8 cellular contexts compared by ENCODE assay signal in genomic region chr4:108118505-108118904, GRCh38. TPM values are rescaled to one million over a fixed set of nuclear protein-coding genes. Genes with fewer than 3 reads are reported as not detected.
A peak's percentile ranks its signal among the peaks of the same experiment; 100 is the strongest.
DNase-seq lines count a peak whose midpoint lies in the region; ATAC-seq and TF ChIP-seq lines count a peak whose summit lies in the region.

No MANE protein-coding gene starts in this region.

- peak overlapping the region; percentile 92 to 93 for H3K27ac Mint-ChIP-seq in T-cell
- no peak overlapping the region for H3K27ac Mint-ChIP-seq in stimulated activated effector memory CD8-positive, alpha-beta T cell treated with anti-CD3 and anti-CD28 coated beads, Interleukin-12 subunit alpha, Interleukin-12 subunit beta, amount 100 ng/mL, for 72 hours

- H3K36me3 Mint-ChIP-seq in T-cell: peaks cover 30% of the 10 kb centered on the region
- H3K36me3 Mint-ChIP-seq in stimulated activated effector memory CD8-positive, alpha-beta T cell treated with anti-CD3 and anti-CD28 coated beads, Interleukin-12 subunit alpha, Interleukin-12 subunit beta, amount 100 ng/mL, for 72 hours: no peaks in the 10 kb centered on the region

- ATAC-seq in GM21381 (IDR thresholded peaks at IDR 0.05; ENCODE audit: unreplicated experiment): peak; percentile 85
- ATAC-seq in HG03520 (IDR thresholded peaks at IDR 0.05; ENCODE audit: unreplicated experiment): peak; percentile 92
- peak; percentile 14 to 54 (median 30) for ATAC-seq in T-cell (replicated peaks in 1 of 4)
- peak; percentile 43 for ATAC-seq in stimulated activated effector memory CD8-positive, alpha-beta T cell treated with anti-CD3 and anti-CD28 coated beads, Interleukin-12 subunit alpha, Interleukin-12 subunit beta, amount 100 ng/mL, for 72 hours

- H3K4me1 Mint-ChIP-seq in T-cell: peaks cover 91 to 93% (median 93%) of the 10 kb centered on the region in 3 donors
- H3K4me1 Mint-ChIP-seq in stimulated activated effector memory CD8-positive, alpha-beta T cell treated with anti-CD3 and anti-CD28 coated beads, Interleukin-12 subunit alpha, Interleukin-12 subunit beta, amount 100 ng/mL, for 72 hours: peaks cover 41% of the 10 kb centered on the region

- no peaks in the 10 kb centered on the region for H3K27me3 Mint-ChIP-seq in T-cell

- POLR2A ChIA-PET in T-cell (lab: Charles Lee): interaction anchor here (0.6 to 1.8 kb wide), 6 partner anchors 9 to 38 kb away, joined by 3 to 10 read pairs (median 5); no protein-coding TSS in a partner anchor

- H3K4me3 Mint-ChIP-seq in T-cell: peak overlapping the region; percentile 35 to 67 (median 44)
- H3K4me3 Mint-ChIP-seq in stimulated activated effector memory CD8-positive, alpha-beta T cell treated with anti-CD3 and anti-CD28 coated beads, Interleukin-12 subunit alpha, Interleukin-12 subunit beta, amount 100 ng/mL, for 72 hours: no peak overlapping the region

- in situ Hi-C loops in GM13976 (cut with MboI; ENCODE audit: low sequenced_read_pairs, unreplicated experiment): no loop called here

- H3K9me3 Mint-ChIP-seq in T-cell: no peaks in the 10 kb centered on the region
- H3K9me3 Mint-ChIP-seq in stimulated activated effector memory CD8-positive, alpha-beta T cell treated with anti-CD3 and anti-CD28 coated beads, Interleukin-12 subunit alpha, Interleukin-12 subunit beta, amount 100 ng/mL, for 72 hours: no peaks in the 10 kb centered on the region

- peak; percentile 43 for DNase-seq in GM13976 (ENCODE audit: low spot score)
- peak in 10 of 34 experiments; percentile 22 to 48 (median 34) for DNase-seq in T-cell
- DNase-seq in stimulated activated effector memory CD8-positive, alpha-beta T cell treated with anti-CD3 and anti-CD28 coated beads, Interleukin-12 subunit alpha, Interleukin-12 subunit beta, amount 100 ng/mL, for 72 hours (ENCODE audit: low spot score in 2 of 2): no peak
- no peak for DNase-seq in AML-193 (lab: John Stamatoyannopoulos, UW)
- DNase-seq in amniotic stem cell (lab: John Stamatoyannopoulos, UW): no peak
- DNase-seq in NCI-H526 treated with DMSO at 0.1 percent for 48 hours (lab: John Stamatoyannopoulos, UW): no peak

- CTCF ChIA-PET in T-cell (lab: Charles Lee): interaction anchor here in 1 of 2 donors (0.6 to 1.0 kb wide), 3 partner anchors 10 to 100 kb away, joined by 3 to 4 read pairs (median 4); no protein-coding TSS in a partner anchor

- no peak for TF ChIP-seq CTCF in GM13976 (IDR thresholded peaks at IDR 0.05; ENCODE audit: borderline replicate concordance, control extremely low read depth, extremely low read depth, insufficient read depth, missing control alignments)

RNA-seq across cellular contexts. Expression of gene LEF1, which starts 50.2 kb away (rescaled TPM):
- total RNA-seq in T-cell: 100 to 1,000 TPM; 412 to 776 (median 500) TPM

Comparison
In these comparisons a context has a peak if more than half of its experiments do, and no peak if none do; other contexts are left out.
1. ATAC-seq: peak in every context shown above with its lines; median percentile 92 in HG03520; 85 in GM21381; 43 in stimulated activated effector memory CD8-positive, alpha-beta T cell treated with anti-CD3 and anti-CD28 coated beads, Interleukin-12 subunit alpha, Interleukin-12 subunit beta, amount 100 ng/mL, for 72 hours; 30 in T-cell.